1 cellular context compared by ENCODE assay signal in the genomic region with DNA sequence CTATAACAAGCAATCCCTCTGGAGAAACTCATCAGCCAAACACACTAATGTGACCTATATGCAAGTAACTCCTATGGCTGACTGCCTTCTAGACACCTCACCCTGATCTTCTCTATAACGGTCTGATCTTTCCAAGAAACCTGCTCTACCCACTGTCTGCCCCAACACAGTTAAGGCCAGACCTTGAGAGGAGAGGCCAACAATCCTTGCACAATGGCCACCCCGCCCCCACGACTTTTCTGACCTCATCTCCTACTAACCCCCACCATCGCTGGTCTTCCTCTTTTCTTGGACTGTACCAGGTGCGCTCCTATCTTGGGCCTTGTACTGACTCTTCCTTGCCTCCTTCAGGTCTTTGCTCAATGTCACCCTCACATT.
TF ChIP-seq lines count a peak whose summit lies in the region.

No MANE protein-coding gene starts in this region.

TF ChIP-seq in K562, 482 proteins besides CTCF, POLR2A, EP300 and RAD21 (continued from another document and continues in another):
- TF ChIP-seq, protein P1, sequence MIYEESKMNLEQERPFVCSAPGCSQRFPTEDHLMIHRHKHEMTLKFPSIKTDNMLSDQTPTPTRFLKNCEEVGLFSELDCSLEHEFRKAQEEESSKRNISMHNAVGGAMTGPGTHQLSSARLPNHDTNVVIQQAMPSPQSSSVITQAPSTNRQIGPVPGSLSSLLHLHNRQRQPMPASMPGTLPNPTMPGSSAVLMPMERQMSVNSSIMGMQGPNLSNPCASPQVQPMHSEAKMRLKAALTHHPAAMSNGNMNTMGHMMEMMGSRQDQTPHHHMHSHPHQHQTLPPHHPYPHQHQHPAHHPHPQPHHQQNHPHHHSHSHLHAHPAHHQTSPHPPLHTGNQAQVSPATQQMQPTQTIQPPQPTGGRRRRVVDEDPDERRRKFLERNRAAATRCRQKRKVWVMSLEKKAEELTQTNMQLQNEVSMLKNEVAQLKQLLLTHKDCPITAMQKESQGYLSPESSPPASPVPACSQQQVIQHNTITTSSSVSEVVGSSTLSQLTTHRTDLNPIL (CRISPR knock-in tag; IDR thresholded peaks at IDR 0.05) = no peak
- TF ChIP-seq NR4A1 (CRISPR knock-in tag; IDR thresholded peaks at IDR 0.05) (no peak), NR4A1 (tag; IDR thresholded peaks at IDR 0.05) (no peak), FOXM1 (IDR thresholded peaks at IDR 0.05; ENCODE audit: low read depth) (peak; percentile 84), FOXM1 (CRISPR knock-in tag; IDR thresholded peaks at IDR 0.05; ENCODE audit: low read depth) (no peak), HIVEP1 (CRISPR knock-in tag; IDR thresholded peaks at IDR 0.05) (no peak), PHB2 (IDR thresholded peaks at IDR 0.05; ENCODE audit: low read depth) (no peak), SIRT6 (IDR thresholded peaks at IDR 0.05; ENCODE audit: low read depth, low read length) (no peak), MAFK (IDR thresholded peaks at IDR 0.05; ENCODE audit: low read length) (peak; percentile 5; the same call in 1 of the 2 replicates), CXXC5 (CRISPR knock-in tag; IDR thresholded peaks at IDR 0.05) (peak; percentile 86), ZNF589 (CRISPR knock-in tag; IDR thresholded peaks at IDR 0.05; ENCODE audit: low read depth) (no peak), DMBX1 (CRISPR knock-in tag; IDR thresholded peaks at IDR 0.05; ENCODE audit: borderline replicate concordance) (peak; percentile 85), NUFIP1 (IDR thresholded peaks at IDR 0.05; ENCODE audit: partially characterized antibody) (no peak), ZSCAN32 (CRISPR knock-in tag; IDR thresholded peaks at IDR 0.05) (no peak), NRF1 (conservative IDR thresholded peaks at IDR 0.05 in 1 of 2, IDR thresholded peaks at IDR 0.05 in 1 of 2) (no peak), GABPA (tag; conservative IDR thresholded peaks at IDR 0.05; ENCODE audit: low read depth) (no peak), SMAD2 (IDR thresholded peaks at IDR 0.05; ENCODE audit: low read depth, low read length) (no peak), RBM17 (IDR thresholded peaks at IDR 0.05; ENCODE audit: borderline replicate concordance, low read depth, low read length) (no peak), PRMT5 (CRISPR knock-in tag; IDR thresholded peaks at IDR 0.05) (no peak), ZNF766 (CRISPR knock-in tag; conservative IDR thresholded peaks at IDR 0.05) (peak; percentile 43; the same call in 1 of the 2 replicates), ZNF217 (CRISPR knock-in tag; IDR thresholded peaks at IDR 0.05) (no peak), ARHGAP35 (IDR thresholded peaks at IDR 0.05; ENCODE audit: partially characterized antibody) (no peak), SP1 (CRISPR knock-in tag; IDR thresholded peaks at IDR 0.05) (peak; percentile 91), KAT2B (IDR thresholded peaks at IDR 0.05; ENCODE audit: low read depth, low read length) (no peak), KDM5B (IDR thresholded peaks at IDR 0.05; ENCODE audit: insufficient replicate concordance, low read depth, low read length) (no peak), SIN3A (IDR thresholded peaks at IDR 0.05; ENCODE audit: borderline replicate concordance in 2 of 2, control insufficient read depth in 1 of 2, low read depth in 2 of 2, low read length in 2 of 2) (no peak), MAZ (CRISPR knock-in tag; conservative IDR thresholded peaks at IDR 0.05 in 1 of 2, IDR thresholded peaks at IDR 0.05 in 1 of 2) (peak in 1 of 2 experiments; percentile 98; a peak in 3 of 4 replicates), TEAD4 (IDR thresholded peaks at IDR 0.05; ENCODE audit: low read length) (peak; percentile 88), TEAD4 (CRISPR knock-in tag; IDR thresholded peaks at IDR 0.05; ENCODE audit: borderline replicate concordance) (no peak), SAP30 (IDR thresholded peaks at IDR 0.05; ENCODE audit: borderline replicate concordance, insufficient read depth, low read depth, low read length, poor library complexity, severe bottlenecking) (peak; percentile 69), PPARD (CRISPR knock-in tag; IDR thresholded peaks at IDR 0.05) (no peak), MAFF (IDR thresholded peaks at IDR 0.05; ENCODE audit: low read length) (no peak), NR1H2 (CRISPR knock-in tag; IDR thresholded peaks at IDR 0.05) (no peak), TAF7 (tag; IDR thresholded peaks at IDR 0.05) (no peak), ZNF140 (CRISPR knock-in tag; IDR thresholded peaks at IDR 0.05) (no peak), PHTF2 (CRISPR knock-in tag; IDR thresholded peaks at IDR 0.05) (no peak), ZNF75A (CRISPR knock-in tag; IDR thresholded peaks at IDR 0.05) (no peak)
- TF ChIP-seq, protein P2, sequence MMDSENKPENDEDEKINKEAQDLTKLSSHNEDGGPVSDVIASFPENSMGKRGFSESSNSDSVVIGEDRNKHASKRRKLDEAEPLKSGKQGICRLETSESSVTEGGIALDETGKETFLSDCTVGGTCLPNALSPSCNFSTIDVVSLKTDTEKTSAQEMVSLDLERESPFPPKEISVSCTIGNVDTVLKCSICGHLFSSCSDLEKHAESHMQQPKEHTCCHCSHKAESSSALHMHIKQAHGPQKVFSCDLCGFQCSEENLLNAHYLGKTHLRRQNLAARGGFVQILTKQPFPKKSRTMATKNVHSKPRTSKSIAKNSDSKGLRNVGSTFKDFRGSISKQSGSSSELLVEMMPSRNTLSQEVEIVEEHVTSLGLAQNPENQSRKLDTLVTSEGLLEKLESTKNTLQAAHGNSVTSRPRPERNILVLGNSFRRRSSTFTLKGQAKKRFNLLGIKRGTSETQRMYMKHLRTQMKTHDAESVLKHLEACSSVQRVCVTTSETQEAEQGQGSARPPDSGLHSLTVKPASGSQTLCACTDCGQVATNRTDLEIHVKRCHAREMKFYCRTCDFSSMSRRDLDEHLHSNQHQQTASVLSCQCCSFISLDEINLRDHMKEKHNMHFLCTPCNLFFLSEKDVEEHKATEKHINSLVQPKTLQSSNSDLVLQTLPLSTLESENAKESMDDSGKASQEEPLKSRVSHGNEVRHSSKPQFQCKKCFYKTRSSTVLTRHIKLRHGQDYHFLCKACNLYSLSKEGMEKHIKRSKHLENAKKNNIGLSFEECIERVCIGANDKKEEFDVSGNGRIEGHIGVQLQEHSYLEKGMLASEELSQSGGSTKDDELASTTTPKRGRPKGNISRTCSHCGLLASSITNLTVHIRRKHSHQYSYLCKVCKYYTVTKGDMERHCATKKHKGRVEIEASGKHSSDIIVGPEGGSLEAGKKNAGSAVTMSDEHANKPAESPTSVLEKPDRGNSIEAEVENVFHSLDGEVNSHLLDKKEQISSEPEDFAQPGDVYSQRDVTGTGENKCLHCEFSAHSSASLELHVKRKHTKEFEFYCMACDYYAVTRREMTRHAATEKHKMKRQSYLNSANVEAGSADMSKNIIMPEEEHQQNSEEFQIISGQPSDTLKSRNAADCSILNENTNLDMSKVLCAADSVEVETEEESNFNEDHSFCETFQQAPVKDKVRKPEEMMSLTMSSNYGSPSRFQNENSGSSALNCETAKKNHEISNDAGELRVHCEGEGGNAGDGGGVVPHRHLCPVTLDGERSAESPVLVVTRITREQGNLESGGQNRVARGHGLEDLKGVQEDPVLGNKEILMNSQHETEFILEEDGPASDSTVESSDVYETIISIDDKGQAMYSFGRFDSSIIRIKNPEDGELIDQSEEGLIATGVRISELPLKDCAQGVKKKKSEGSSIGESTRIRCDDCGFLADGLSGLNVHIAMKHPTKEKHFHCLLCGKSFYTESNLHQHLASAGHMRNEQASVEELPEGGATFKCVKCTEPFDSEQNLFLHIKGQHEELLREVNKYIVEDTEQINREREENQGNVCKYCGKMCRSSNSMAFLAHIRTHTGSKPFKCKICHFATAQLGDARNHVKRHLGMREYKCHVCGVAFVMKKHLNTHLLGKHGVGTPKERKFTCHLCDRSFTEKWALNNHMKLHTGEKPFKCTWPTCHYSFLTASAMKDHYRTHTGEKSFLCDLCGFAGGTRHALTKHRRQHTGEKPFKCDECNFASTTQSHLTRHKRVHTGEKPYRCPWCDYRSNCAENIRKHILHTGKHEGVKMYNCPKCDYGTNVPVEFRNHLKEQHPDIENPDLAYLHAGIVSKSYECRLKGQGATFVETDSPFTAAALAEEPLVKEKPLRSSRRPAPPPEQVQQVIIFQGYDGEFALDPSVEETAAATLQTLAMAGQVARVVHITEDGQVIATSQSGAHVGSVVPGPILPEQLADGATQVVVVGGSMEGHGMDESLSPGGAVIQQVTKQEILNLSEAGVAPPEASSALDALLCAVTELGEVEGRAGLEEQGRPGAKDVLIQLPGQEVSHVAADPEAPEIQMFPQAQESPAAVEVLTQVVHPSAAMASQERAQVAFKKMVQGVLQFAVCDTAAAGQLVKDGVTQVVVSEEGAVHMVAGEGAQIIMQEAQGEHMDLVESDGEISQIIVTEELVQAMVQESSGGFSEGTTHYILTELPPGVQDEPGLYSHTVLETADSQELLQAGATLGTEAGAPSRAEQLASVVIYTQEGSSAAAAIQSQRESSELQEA (IDR thresholded peaks at IDR 0.05; ENCODE audit: low read depth) = no peak
- TF ChIP-seq, protein P3, sequence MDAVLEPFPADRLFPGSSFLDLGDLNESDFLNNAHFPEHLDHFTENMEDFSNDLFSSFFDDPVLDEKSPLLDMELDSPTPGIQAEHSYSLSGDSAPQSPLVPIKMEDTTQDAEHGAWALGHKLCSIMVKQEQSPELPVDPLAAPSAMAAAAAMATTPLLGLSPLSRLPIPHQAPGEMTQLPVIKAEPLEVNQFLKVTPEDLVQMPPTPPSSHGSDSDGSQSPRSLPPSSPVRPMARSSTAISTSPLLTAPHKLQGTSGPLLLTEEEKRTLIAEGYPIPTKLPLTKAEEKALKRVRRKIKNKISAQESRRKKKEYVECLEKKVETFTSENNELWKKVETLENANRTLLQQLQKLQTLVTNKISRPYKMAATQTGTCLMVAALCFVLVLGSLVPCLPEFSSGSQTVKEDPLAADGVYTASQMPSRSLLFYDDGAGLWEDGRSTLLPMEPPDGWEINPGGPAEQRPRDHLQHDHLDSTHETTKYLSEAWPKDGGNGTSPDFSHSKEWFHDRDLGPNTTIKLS (IDR thresholded peaks at IDR 0.05; ENCODE audit: borderline replicate concordance, low read depth) = peak; percentile 7; the same call in 1 of the 2 replicates
- TF ChIP-seq, protein P4, sequence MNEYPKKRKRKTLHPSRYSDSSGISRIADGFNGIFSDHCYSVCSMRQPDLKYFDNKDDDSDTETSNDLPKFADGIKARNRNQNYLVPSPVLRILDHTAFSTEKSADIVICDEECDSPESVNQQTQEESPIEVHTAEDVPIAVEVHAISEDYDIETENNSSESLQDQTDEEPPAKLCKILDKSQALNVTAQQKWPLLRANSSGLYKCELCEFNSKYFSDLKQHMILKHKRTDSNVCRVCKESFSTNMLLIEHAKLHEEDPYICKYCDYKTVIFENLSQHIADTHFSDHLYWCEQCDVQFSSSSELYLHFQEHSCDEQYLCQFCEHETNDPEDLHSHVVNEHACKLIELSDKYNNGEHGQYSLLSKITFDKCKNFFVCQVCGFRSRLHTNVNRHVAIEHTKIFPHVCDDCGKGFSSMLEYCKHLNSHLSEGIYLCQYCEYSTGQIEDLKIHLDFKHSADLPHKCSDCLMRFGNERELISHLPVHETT (CRISPR knock-in tag; conservative IDR thresholded peaks at IDR 0.05 in 1 of 2, IDR thresholded peaks at IDR 0.05 in 1 of 2) = peak in 1 of 2 experiments; percentile 63; a peak in 2 of 4 replicates
- TF ChIP-seq, protein P5, sequence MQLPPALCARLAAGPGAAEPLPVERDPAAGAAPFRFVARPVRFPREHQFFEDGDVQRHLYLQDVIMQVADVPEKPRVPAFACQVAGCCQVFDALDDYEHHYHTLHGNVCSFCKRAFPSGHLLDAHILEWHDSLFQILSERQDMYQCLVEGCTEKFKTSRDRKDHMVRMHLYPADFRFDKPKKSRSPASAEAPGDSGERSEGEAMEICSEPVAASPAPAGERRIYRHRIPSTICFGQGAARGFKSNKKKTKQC (CRISPR knock-in tag; IDR thresholded peaks at IDR 0.05) = no peak
- TF ChIP-seq, protein P6, sequence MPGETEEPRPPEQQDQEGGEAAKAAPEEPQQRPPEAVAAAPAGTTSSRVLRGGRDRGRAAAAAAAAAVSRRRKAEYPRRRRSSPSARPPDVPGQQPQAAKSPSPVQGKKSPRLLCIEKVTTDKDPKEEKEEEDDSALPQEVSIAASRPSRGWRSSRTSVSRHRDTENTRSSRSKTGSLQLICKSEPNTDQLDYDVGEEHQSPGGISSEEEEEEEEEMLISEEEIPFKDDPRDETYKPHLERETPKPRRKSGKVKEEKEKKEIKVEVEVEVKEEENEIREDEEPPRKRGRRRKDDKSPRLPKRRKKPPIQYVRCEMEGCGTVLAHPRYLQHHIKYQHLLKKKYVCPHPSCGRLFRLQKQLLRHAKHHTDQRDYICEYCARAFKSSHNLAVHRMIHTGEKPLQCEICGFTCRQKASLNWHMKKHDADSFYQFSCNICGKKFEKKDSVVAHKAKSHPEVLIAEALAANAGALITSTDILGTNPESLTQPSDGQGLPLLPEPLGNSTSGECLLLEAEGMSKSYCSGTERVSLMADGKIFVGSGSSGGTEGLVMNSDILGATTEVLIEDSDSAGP (CRISPR knock-in tag; IDR thresholded peaks at IDR 0.05) = peak; percentile 41; the same call in 1 of the 2 replicates
- TF ChIP-seq, protein P7, sequence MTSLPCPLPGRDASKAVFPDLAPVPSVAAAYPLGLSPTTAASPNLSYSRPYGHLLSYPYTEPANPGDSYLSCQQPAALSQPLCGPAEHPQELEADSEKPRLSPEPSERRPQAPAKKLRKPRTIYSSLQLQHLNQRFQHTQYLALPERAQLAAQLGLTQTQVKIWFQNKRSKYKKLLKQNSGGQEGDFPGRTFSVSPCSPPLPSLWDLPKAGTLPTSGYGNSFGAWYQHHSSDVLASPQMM (CRISPR knock-in tag; IDR thresholded peaks at IDR 0.05) = no peak
- TF ChIP-seq, protein P8, sequence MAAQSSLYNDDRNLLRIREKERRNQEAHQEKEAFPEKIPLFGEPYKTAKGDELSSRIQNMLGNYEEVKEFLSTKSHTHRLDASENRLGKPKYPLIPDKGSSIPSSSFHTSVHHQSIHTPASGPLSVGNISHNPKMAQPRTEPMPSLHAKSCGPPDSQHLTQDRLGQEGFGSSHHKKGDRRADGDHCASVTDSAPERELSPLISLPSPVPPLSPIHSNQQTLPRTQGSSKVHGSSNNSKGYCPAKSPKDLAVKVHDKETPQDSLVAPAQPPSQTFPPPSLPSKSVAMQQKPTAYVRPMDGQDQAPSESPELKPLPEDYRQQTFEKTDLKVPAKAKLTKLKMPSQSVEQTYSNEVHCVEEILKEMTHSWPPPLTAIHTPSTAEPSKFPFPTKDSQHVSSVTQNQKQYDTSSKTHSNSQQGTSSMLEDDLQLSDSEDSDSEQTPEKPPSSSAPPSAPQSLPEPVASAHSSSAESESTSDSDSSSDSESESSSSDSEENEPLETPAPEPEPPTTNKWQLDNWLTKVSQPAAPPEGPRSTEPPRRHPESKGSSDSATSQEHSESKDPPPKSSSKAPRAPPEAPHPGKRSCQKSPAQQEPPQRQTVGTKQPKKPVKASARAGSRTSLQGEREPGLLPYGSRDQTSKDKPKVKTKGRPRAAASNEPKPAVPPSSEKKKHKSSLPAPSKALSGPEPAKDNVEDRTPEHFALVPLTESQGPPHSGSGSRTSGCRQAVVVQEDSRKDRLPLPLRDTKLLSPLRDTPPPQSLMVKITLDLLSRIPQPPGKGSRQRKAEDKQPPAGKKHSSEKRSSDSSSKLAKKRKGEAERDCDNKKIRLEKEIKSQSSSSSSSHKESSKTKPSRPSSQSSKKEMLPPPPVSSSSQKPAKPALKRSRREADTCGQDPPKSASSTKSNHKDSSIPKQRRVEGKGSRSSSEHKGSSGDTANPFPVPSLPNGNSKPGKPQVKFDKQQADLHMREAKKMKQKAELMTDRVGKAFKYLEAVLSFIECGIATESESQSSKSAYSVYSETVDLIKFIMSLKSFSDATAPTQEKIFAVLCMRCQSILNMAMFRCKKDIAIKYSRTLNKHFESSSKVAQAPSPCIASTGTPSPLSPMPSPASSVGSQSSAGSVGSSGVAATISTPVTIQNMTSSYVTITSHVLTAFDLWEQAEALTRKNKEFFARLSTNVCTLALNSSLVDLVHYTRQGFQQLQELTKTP (IDR thresholded peaks at IDR 0.05; ENCODE audit: low read depth in 1 of 2, partially characterized antibody in 2 of 2) = no peak
